Comparison of ENCODE assay signal across 31 cellular contexts in the genomic region with DNA sequence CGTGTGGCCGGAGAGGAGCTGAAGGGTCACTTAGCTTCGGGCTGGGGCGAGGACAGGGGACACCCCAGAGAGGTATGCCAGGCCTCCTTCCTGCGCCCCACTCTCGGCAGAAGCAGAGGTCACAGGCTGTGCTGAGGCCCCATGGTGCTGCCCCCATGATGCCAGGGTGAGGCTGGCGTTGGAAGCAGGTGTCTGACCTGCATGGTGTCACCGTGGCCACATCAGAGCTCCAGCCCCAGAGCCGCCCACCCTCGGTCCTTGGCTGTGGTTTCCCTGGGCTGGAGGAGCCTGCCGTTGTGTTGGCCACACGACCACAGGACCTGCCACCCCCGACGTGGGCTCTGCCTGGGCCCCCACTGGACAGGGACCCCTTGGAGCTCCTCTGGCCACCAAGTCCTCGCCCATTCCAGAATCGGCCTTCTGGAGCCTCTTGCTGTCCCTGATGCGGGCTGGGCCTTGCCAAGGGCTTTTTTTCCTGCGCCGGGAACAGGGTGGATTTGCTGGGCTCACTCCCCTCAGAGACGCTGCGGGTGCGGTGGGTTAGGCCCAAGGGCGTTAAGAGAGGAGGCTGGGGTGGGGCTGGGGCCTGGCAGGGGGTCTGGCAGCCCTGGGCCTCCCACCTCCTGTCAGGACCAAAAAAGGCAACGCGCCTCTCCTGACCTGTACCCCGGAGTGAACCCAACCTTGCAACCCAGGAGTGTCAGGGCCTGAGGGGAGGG. TPM values are rescaled to one million over a fixed set of nuclear protein-coding genes. Genes with fewer than 3 reads are reported as not detected.
DNase-seq lines count a peak whose midpoint lies in the region; ATAC-seq, FAIRE-seq and TF ChIP-seq lines count a peak whose summit lies in the region.
"Had no signal": no experiment of that assay in that cellular context is flagged by ENCODE, and none has a peak within 500 bp of the region (broad histone marks: within the 10 kb centered on the region; RNA-seq: fewer than 3 reads in every experiment).

No MANE protein-coding gene starts in this region.

- peak overlapping the region; percentile 70 to 99 (median 96) for H3K4me2 ChIP-seq in BLaER1 treated with 17β-estradiol and CSF1 and Interleukin-3, amounts not matched to agents 10 nM and 100 nM
- peak overlapping the region; percentile 97 for H3K4me2 ChIP-seq in OCI-LY7 (ENCODE audit: low read length)

- POLR2A ChIA-PET in OCI-LY7 (lab: Charles Lee) = interaction anchor here (0.6 to 1.0 kb wide), 2 partner anchors 8 to 15 kb away, joined by 5 to 7 read pairs; a partner anchor contains a TSS

- no peak for DNase-seq in OCI-LY7 (ENCODE audit: low spot score)
- peak; percentile 79 for DNase-seq in kidney
- no peak for DNase-seq in stomach
- DNase-seq in stimulated activated naive CD8-positive, alpha-beta T cell treated with anti-CD3 and anti-CD28 coated beads, Interleukin-15, Interleukin-2, amounts not matched to agents 100 U/mL and 50 U/mL, for 24 hours = no peak
- no peak for DNase-seq in HT-29 (ENCODE audit: low spot score)
- DNase-seq: ACHN; C1 segment of cervical spinal cord; cerebellar nuclear complex; DND-41; heart right ventricle; NCI-H1105; NCI-H2029; NCI-H446; SHP77 treated with DMSO at 0.1 percent for 48 hours; stimulated activated CD4-positive, alpha-beta T cell treated with anti-CD3 and anti-CD28 coated beads, Interleukin-4, amount 100 ng/mL, for 4 hours; SW 1271 had no signal

- no peaks in the 10 kb centered on the region for H3K9me3 ChIP-seq in BLaER1 treated with 17β-estradiol and CSF1 and Interleukin-3, amounts not matched to agents 10 nM and 100 nM (replicated peaks in 1 of 11)
- H3K9me3 ChIP-seq in OCI-LY7 (ENCODE audit: low read length) = no peaks in the 10 kb centered on the region
- no peaks in the 10 kb centered on the region for H3K9me3 ChIP-seq in kidney (ENCODE audit: control insufficient read depth in 1 of 2, low read length in 2 of 2)
- no peaks in the 10 kb centered on the region for H3K9me3 ChIP-seq in stomach
- H3K9me3 ChIP-seq: HAP-1, heart right ventricle, upper lobe of left lung had no signal

- no peak for FAIRE-seq in kidney (lab: Jason Lieb, UNC)
- FAIRE-seq: astrocyte, GM12878 had no signal

- no peak for ATAC-seq in stimulated activated naive CD8-positive, alpha-beta T cell treated with anti-CD3 and anti-CD28 coated beads, Interleukin-15, Interleukin-2, amounts not matched to agents 100 U/mL and 50 U/mL, for 24 hours
- no peak for ATAC-seq in HG02678 (IDR thresholded peaks at IDR 0.05; ENCODE audit: unreplicated experiment)
- ATAC-seq in GM21360 (IDR thresholded peaks at IDR 0.05; ENCODE audit: unreplicated experiment) = no peak
- ATAC-seq: activated naive CD4-positive, alpha-beta T cell treated with anti-CD3 and anti-CD28 coated beads, Interleukin-2, amount 50 U/mL, for 72 hours; activated T-helper 17 cell treated with anti-CD3 and anti-CD28 coated beads, Interleukin-2, amount 50 U/mL, for 72 hours; GM12878; heart right ventricle; WTC11 had no signal

- H3K79me2 ChIP-seq in OCI-LY7 (ENCODE audit: insufficient read depth, low read depth, low read length) = peaks cover 60% of the 10 kb centered on the region

- H3K9ac ChIP-seq in BLaER1 treated with 17β-estradiol and CSF1 and Interleukin-3, amounts not matched to agents 10 nM and 100 nM = peak overlapping the region in 10 of 11 experiments; percentile 38 to 75 (median 59); a peak in 18 of 22 replicates
- H3K9ac ChIP-seq in kidney (ENCODE audit: low read length in 2 of 2) = no peak overlapping the region

- no peak overlapping the region for H2AFZ ChIP-seq in OCI-LY7 (ENCODE audit: low read length)

- intact Hi-C loops in OCI-LY7 (cut with micrococcal nuclease; ENCODE audit: unreplicated experiment) = no loop called here
- intact Hi-C loops in kidney (cut with DNase I) = no loop called here
- intact Hi-C loops in stomach (cut with DNase I; ENCODE audit: low total_unique reads) = no loop called here

- H4K20me1 ChIP-seq in BLaER1 treated with 17β-estradiol and CSF1 and Interleukin-3, amounts not matched to agents 10 nM and 100 nM = peaks cover 75 to 97% (median 91%) of the 10 kb centered on the region in 11 experiments
- H4K20me1 ChIP-seq in OCI-LY7 (ENCODE audit: insufficient read depth, low read length) = peaks cover 18% of the 10 kb centered on the region

- BruUV-seq in OCI-LY7 (replicated peaks; lab: Mats Ljungman, UMichigan) = no TSS peak

- peak overlapping the region in 3 of 11 experiments; percentile 69 to 80 (median 78); a peak in 5 of 22 replicates for H3K27ac ChIP-seq in BLaER1 treated with 17β-estradiol and CSF1 and Interleukin-3, amounts not matched to agents 10 nM and 100 nM
- H3K27ac ChIP-seq in OCI-LY7 (ENCODE audit: low read depth, low read length, poor library complexity, severe bottlenecking) = peak overlapping the region; percentile 99
- H3K27ac ChIP-seq in kidney (ENCODE audit: low read depth in 2 of 2, low read length in 2 of 2) = no peak overlapping the region
- H3K27ac ChIP-seq in stomach = peak overlapping the region in 4 of 5 donors; percentile 65 to 99 (median 78)
- H3K27ac ChIP-seq: epithelial cell of prostate had no signal

- H3K36me3 ChIP-seq in BLaER1 treated with 17β-estradiol and CSF1 and Interleukin-3, amounts not matched to agents 10 nM and 100 nM = peaks cover 33 to 74% (median 38%) of the 10 kb centered on the region in 11 experiments
- peaks cover 79% of the 10 kb centered on the region for H3K36me3 ChIP-seq in OCI-LY7 (ENCODE audit: insufficient read depth, low read length)
- peaks cover 5 to 11% of the 10 kb centered on the region in 2 donors for H3K36me3 ChIP-seq in kidney (ENCODE audit: control insufficient read depth in 1 of 2, insufficient read depth in 2 of 2, low read length in 2 of 2)
- H3K36me3 ChIP-seq in stomach = peaks cover 57 to 74% (median 72%) of the 10 kb centered on the region in 4 donors

- TF ChIP-seq CTCF in OCI-LY7 (conservative IDR thresholded peaks at IDR 0.05; ENCODE audit: low read length) (no peak), kidney (IDR thresholded peaks at IDR 0.05; ENCODE audit: borderline replicate concordance, extremely low read depth, insufficient read depth) (no peak), stomach (IDR thresholded peaks at IDR 0.05) (no peak)

- 79 to 87% (median 82%) methylated on average over 21 to 26 of the region's 26 CpGs for WGBS in stomach, 5 donors

- TF ChIP-seq EP300 in stomach (IDR thresholded peaks at IDR 0.05) = no peak

- H3K4me1 ChIP-seq in BLaER1 treated with 17β-estradiol and CSF1 and Interleukin-3, amounts not matched to agents 10 nM and 100 nM = peaks cover 74 to 97% (median 91%) of the 10 kb centered on the region in 10 experiments
- H3K4me1 ChIP-seq in OCI-LY7 (ENCODE audit: insufficient read depth, low read length, poor library complexity, severe bottlenecking) (peaks cover 77% of the 10 kb centered on the region), kidney (ENCODE audit: control insufficient read depth in 1 of 2, insufficient read depth in 1 of 2, low read depth in 1 of 2, low read length in 2 of 2) (peaks cover 19 to 34% of the 10 kb centered on the region in 2 donors), stomach (peaks cover 40 to 73% (median 56%) of the 10 kb centered on the region in 4 donors)
- H3K4me1 ChIP-seq: HAP-1 had no signal

- CTCF ChIA-PET in OCI-LY7 (lab: Charles Lee; ENCODE audit: unreplicated experiment) = no interaction called here

- no peak for TF ChIP-seq POLR2A in stomach (IDR thresholded peaks at IDR 0.05)

- H3K27me3 ChIP-seq in BLaER1 treated with 17β-estradiol and CSF1 and Interleukin-3, amounts not matched to agents 10 nM and 100 nM = no peaks in the 10 kb centered on the region
- no peaks in the 10 kb centered on the region for H3K27me3 ChIP-seq in stomach
- H3K27me3 ChIP-seq: heart right ventricle, upper lobe of left lung had no signal

- H3K9me2 ChIP-seq in OCI-LY7 (ENCODE audit: insufficient read depth, low read length) = no peaks in the 10 kb centered on the region

- peak overlapping the region in 2 of 10 experiments; percentile 18 to 19; a peak in 4 of 20 replicates for H3K4me3 ChIP-seq in BLaER1 treated with 17β-estradiol and CSF1 and Interleukin-3, amounts not matched to agents 10 nM and 100 nM
- H3K4me3 ChIP-seq in OCI-LY7 (ENCODE audit: low read depth, low read length, poor library complexity, severe bottlenecking) (peak overlapping the region; percentile 55), kidney (ENCODE audit: low read length in 2 of 2) (no peak overlapping the region), stomach (no peak overlapping the region)
- H3K4me3 ChIP-seq: GM12878, HAP-1, heart right ventricle, upper lobe of left lung had no signal

RNA-seq across cellular contexts. Expression of a gene that starts 8.2 kb away (rescaled TPM):
- 40.4 and 43.5 TPM in 2 replicates for total RNA-seq in OCI-LY7 (2014; rRNA removed; shearing (Covaris generic))
- total RNA-seq in OCI-LY7 (2022) (41.3 and 50.9 TPM in 2 replicates), kidney (42.3 TPM), stomach (100 to 1,000 TPM in 1 of 5 donors, 10 to 100 TPM in 3, 1 to 10 TPM in 1; 9.4 to 147 (median 44.2) TPM)
- polyA plus RNA-seq in kidney (ENCODE audit: insufficient read depth, low read depth, low replicate concordance) (51.4 TPM), stomach (10 to 100 TPM; 51.5 to 65.3 (median 54.9) TPM)
- 114 and 126 TPM in 2 replicates for total RNA-seq in HT-29 (2014; rRNA removed; shearing (Covaris generic))

RNA-seq across cellular contexts. Expression of a gene that starts 15.3 kb away (rescaled TPM):
- total RNA-seq in OCI-LY7 (2014; rRNA removed; shearing (Covaris generic)) = 233 and 290 TPM in 2 replicates
- total RNA-seq in OCI-LY7 (2022) (343 and 404 TPM in 2 replicates), kidney (950 TPM), stomach (100 to 1,000 TPM; 218 to 263 (median 227) TPM)
- polyA plus RNA-seq in kidney (ENCODE audit: insufficient read depth, low read depth, low replicate concordance) (827 TPM), stomach (100 to 1,000 TPM in 2 of 3 donors, 10 to 100 TPM in 1; 95.0 to 327 (median 120) TPM)
- 121 and 132 TPM in 2 replicates for total RNA-seq in HT-29 (2014; rRNA removed; shearing (Covaris generic))

RNA-seq across cellular contexts. Expression of a gene that starts 51.9 kb away (rescaled TPM):
- total RNA-seq in OCI-LY7 (2014; rRNA removed; shearing (Covaris generic)) = not detected in 2 replicates
- total RNA-seq in OCI-LY7 (2022) (not detected in 2 replicates), kidney (0.25 TPM), stomach (10 to 100 TPM in 1 of 5 donors, under 1 TPM in 3, not detected in 1; 0.43 to 11.6 (median 0.50) TPM)
- polyA plus RNA-seq in kidney (ENCODE audit: insufficient read depth, low read depth, low replicate concordance) (0.69 TPM), stomach (under 1 TPM; 0.15 to 0.61 (median 0.31) TPM)
- total RNA-seq in HT-29 (2014; rRNA removed; shearing (Covaris generic)) = 1.7 and 1.8 TPM in 2 replicates
- total RNA-seq: activated naive CD4-positive, alpha-beta T cell treated with anti-CD3 and anti-CD28 coated beads, Interleukin-2, amount 50 U/mL, for 72 hours; activated T-helper 17 cell treated with anti-CD3 and anti-CD28 coated beads, Interleukin-2, amount 50 U/mL, for 72 hours; astrocyte; fibroblast of villous mesenchyme; GM12878; heart right ventricle; left lobe of liver; natural killer cell treated with Interleukin-12 subunit alpha and Interleukin-12 subunit beta and Interleukin-15 and Interleukin-18, amount 100 ng/mL, for 72 hours; osteocyte; upper lobe of left lung had no signal
- polyA plus RNA-seq: GM12878, heart right ventricle had no signal

RNA-seq across cellular contexts. Expression of a gene that starts 52.4 kb away (rescaled TPM):
- 0.22 and 0.72 TPM in 2 replicates for total RNA-seq in OCI-LY7 (2014; rRNA removed; shearing (Covaris generic))
- total RNA-seq in OCI-LY7 (2022) = 1.3 and 1.8 TPM in 2 replicates
- total RNA-seq in kidney = 45.5 TPM
- 49.4 TPM for polyA plus RNA-seq in kidney (ENCODE audit: insufficient read depth, low read depth, low replicate concordance)
- total RNA-seq in stomach = 100 to 1,000 TPM in 1 of 5 donors, 10 to 100 TPM in 4; 12.1 to 155 (median 75.9) TPM
- 10 to 100 TPM; 29.3 to 55.8 (median 42.2) TPM for polyA plus RNA-seq in stomach
- total RNA-seq in HT-29 (2014; rRNA removed; shearing (Covaris generic)) = 9.2 and 9.9 TPM in 2 replicates
- total RNA-seq: astrocyte, fibroblast of villous mesenchyme had no signal

Comparison
In these comparisons a context has a peak if more than half of its experiments do, and no peak if none do; other contexts are left out.
1. H3K27ac ChIP-seq: peak in OCI-LY7 (single experiment) and stomach (4 of 5); none in kidney (0 of 2).
2. H3K9ac ChIP-seq: peak in BLaER1 treated with 17β-estradiol and CSF1 and Interleukin-3, amounts not matched to agents 10 nM and 100 nM (10 of 11); none in kidney (0 of 2).